11 cellular contexts compared by ENCODE assay signal in the genomic region with DNA sequence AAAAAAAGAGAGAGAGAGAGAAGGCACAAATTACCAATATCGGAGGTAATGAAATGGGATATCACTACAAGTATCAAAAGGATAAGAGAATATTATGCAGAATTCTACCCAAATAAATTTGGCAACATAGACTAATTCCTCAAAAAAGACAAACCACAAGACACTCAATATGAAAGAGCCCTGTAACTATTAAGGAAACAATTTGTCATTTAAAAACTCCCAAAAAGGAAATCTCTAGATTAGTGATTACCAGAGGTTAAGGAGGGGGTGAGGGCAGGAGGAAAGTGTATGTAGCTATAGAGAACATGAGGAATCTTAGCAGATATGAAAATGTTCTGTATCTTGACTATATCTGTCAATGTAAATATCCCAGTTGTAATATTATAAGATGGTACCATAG. TPM values are rescaled to one million over a fixed set of nuclear protein-coding genes. Genes with fewer than 3 reads are reported as not detected.
A peak's percentile ranks its signal among the peaks of the same experiment; 100 is the strongest.
DNase-seq lines count a peak whose midpoint lies in the region; ATAC-seq and TF ChIP-seq lines count a peak whose summit lies in the region.
"Had no signal": no experiment of that assay in that cellular context is flagged by ENCODE, and none has a peak within 500 bp of the region (broad histone marks: within the 10 kb centered on the region; RNA-seq: fewer than 3 reads in every experiment).

No MANE protein-coding gene starts in this region.

- no peaks in the 10 kb centered on the region for H3K27me3 ChIP-seq in CD4-positive, alpha-beta T cell (ENCODE audit: control insufficient read depth, insufficient read depth, low read length)
- H3K27me3 ChIP-seq in MG63 = no peaks in the 10 kb centered on the region
- H3K27me3 ChIP-seq in testis = no peaks in the 10 kb centered on the region
- H3K27me3 ChIP-seq: ascending aorta had no signal

- H3K4me1 Mint-ChIP-seq in CD4-positive, alpha-beta T cell (ENCODE audit: low read depth) = peaks cover 61% of the 10 kb centered on the region
- peaks cover 50% of the 10 kb centered on the region for H3K4me1 Mint-ChIP-seq in T-helper 17 cell

- peaks cover 15% of the 10 kb centered on the region for H3K36me3 ChIP-seq in MG63
- H3K36me3 ChIP-seq in testis (ENCODE audit: low read depth, missing control alignments) = no peaks in the 10 kb centered on the region
- H3K36me3 ChIP-seq: ascending aorta had no signal

- CTCF ChIA-PET in CD4-positive, alpha-beta T cell (lab: Charles Lee) = interaction anchor here (1.1 to 4.7 kb wide), 4 partner anchors 11 to 180 kb away, joined by 3 to 16 read pairs (median 4); no protein-coding TSS in a partner anchor

- no peak for DNase-seq in CD4-positive, alpha-beta T cell
- no peak for DNase-seq in T-helper 17 cell
- DNase-seq in MG63 = no peak
- no peak for DNase-seq in ureter (ENCODE audit: low spot score)
- DNase-seq in testis = no peak
- no peak for DNase-seq in AG08395 (ENCODE audit: low spot score)
- DNase-seq: DMS 273 treated with DMSO at 0.1 percent for 48 hours had no signal

- peak overlapping the region; percentile 6 for H3K27ac Mint-ChIP-seq in CD4-positive, alpha-beta T cell
- H3K27ac Mint-ChIP-seq in T-helper 17 cell = peak overlapping the region; percentile 94

- H3K9me3 ChIP-seq in CD4-positive, alpha-beta T cell (ENCODE audit: control insufficient read depth, low read length) = no peaks in the 10 kb centered on the region
- H3K9me3 ChIP-seq in T-helper 17 cell (ENCODE audit: control insufficient read depth, low read length, poor library complexity, severe bottlenecking) (no peaks in the 10 kb centered on the region), MG63 (no peaks in the 10 kb centered on the region), testis (no peaks in the 10 kb centered on the region)
- H3K9me3 ChIP-seq: ascending aorta had no signal

- no peak for TF ChIP-seq POLR2A in testis (IDR thresholded peaks at IDR 0.05)

- WGBS in testis, 2 donors = 58 to 85% methylated on average over 1 of the region's 1 CpG

- peaks cover 26% of the 10 kb centered on the region for H3K36me3 Mint-ChIP-seq in CD4-positive, alpha-beta T cell (ENCODE audit: low read depth)
- H3K36me3 Mint-ChIP-seq in T-helper 17 cell (ENCODE audit: low read depth) = no peaks in the 10 kb centered on the region

- no peaks in the 10 kb centered on the region for H3K27me3 Mint-ChIP-seq in CD4-positive, alpha-beta T cell
- no peaks in the 10 kb centered on the region for H3K27me3 Mint-ChIP-seq in T-helper 17 cell

- POLR2A ChIA-PET in CD4-positive, alpha-beta T cell (lab: Charles Lee) = interaction anchor here (0.7 to 1.4 kb wide), 3 partner anchors 138 to 268 kb away, joined by 4 to 7 read pairs (median 7); partner anchors contain the start of genes KARS1 and TERF2IP

- no peak for ATAC-seq in CD4-positive, alpha-beta T cell (ENCODE audit: poor library complexity)
- ATAC-seq in GM19023 (IDR thresholded peaks at IDR 0.05; ENCODE audit: unreplicated experiment) = peak; percentile 50
- peak; percentile 72 for ATAC-seq in HG02885 (IDR thresholded peaks at IDR 0.05; ENCODE audit: poor library complexity, unreplicated experiment)
- no peak for ATAC-seq in T-helper 17 cell

- peak overlapping the region; percentile 39 for H3K4me3 Mint-ChIP-seq in CD4-positive, alpha-beta T cell
- peak overlapping the region; percentile 57 for H3K4me3 Mint-ChIP-seq in T-helper 17 cell

- H3K27ac ChIP-seq in CD4-positive, alpha-beta T cell (ENCODE audit: low read depth, low read length) = no peak overlapping the region
- H3K27ac ChIP-seq in testis = no peak overlapping the region
- H3K27ac ChIP-seq: ascending aorta had no signal

- TF ChIP-seq CTCF in CD4-positive, alpha-beta T cell (IDR thresholded peaks at IDR 0.05) = no peak
- TF ChIP-seq CTCF in testis (IDR thresholded peaks at IDR 0.05) = no peak

- H3K4me1 ChIP-seq in testis = peaks cover 7% of the 10 kb centered on the region

- no peaks in the 10 kb centered on the region for H3K9me3 Mint-ChIP-seq in CD4-positive, alpha-beta T cell
- H3K9me3 Mint-ChIP-seq: naive B cell had no signal

- H3K4me3 ChIP-seq in MG63 = no peak overlapping the region
- H3K4me3 ChIP-seq in testis = no peak overlapping the region
- H3K4me3 ChIP-seq: ascending aorta had no signal

- intact Hi-C loops in CD4-positive, alpha-beta T cell (cut with DNase I, micrococcal nuclease) = no loop called here
- intact Hi-C loops in testis (cut with DNase I; ENCODE audit: low total_unique reads) = no loop called here

RNA-seq across cellular contexts. Expression of gene CFDP1, which starts 54.0 kb away (rescaled TPM):
- total RNA-seq in CD4-positive, alpha-beta T cell = 10 to 100 TPM; 23.0 to 25.5 TPM
- total RNA-seq in T-helper 17 cell (10 to 100 TPM; 33.6 to 34.7 TPM), ureter (60.2 TPM), testis (100 to 1,000 TPM; 111 to 133 TPM)
- total RNA-seq in MG63 (2014; rRNA removed; shearing (Covaris generic); ENCODE audit: low replicate concordance) = 21.2 and 23.2 TPM in 2 replicates
- 127 TPM for polyA plus RNA-seq in testis (ENCODE audit: insufficient read depth, low read depth, low replicate concordance)

Comparison
In these comparisons a context has a peak if more than half of its experiments do, and no peak if none do; other contexts are left out.
1. ATAC-seq: peak in GM19023 (single experiment) and HG02885 (single experiment); none in CD4-positive, alpha-beta T cell (single experiment) and T-helper 17 cell (single experiment).